Comparison of ENCODE assay signal across 8 cellular contexts in genomic region chr9:19408693-19409405, GRCh38. TPM values are rescaled to one million over a fixed set of nuclear protein-coding genes. Genes with fewer than 3 reads are reported as not detected.
DNase-seq lines count a peak whose midpoint lies in the region; ATAC-seq, FAIRE-seq and TF ChIP-seq lines count a peak whose summit lies in the region.

Gene ACER2, plus strand, starts transcription at chr9:19409009. Its CDS starts 76 bp downstream, at chr9:19409085.

- H3K9me3 Mint-ChIP-seq in activated CD4-positive, alpha-beta T cell treated with anti-CD3 and anti-CD28 coated beads, Interleukin-2, amount 10 ng/mL, durations not matched to agents 7 days and 5 days = no peaks in the 10 kb centered on the region

- peak within 1 kb of the TSS; percentile 82 to 87 for H3K4me3 ChIP-seq in left lung

- no peaks in the 10 kb centered on the region for H3K36me3 Mint-ChIP-seq in activated CD4-positive, alpha-beta T cell treated with anti-CD3 and anti-CD28 coated beads, Interleukin-2, amount 10 ng/mL, durations not matched to agents 7 days and 5 days (ENCODE audit: low read depth)

- CTCF ChIA-PET in activated CD4-positive, alpha-beta T cell treated with anti-CD3 and anti-CD28 coated beads, Interleukin-2, amount 10 ng/mL, durations not matched to agents 7 days and 5 days (lab: Charles Lee) = interaction anchor here (0.7 kb wide), 1 partner anchor 342 kb away, joined by 4 read pairs; no protein-coding TSS in a partner anchor

- peak within 1 kb of the TSS; percentile 79 for H3K27ac Mint-ChIP-seq in activated CD4-positive, alpha-beta T cell treated with anti-CD3 and anti-CD28 coated beads, Interleukin-2, amount 10 ng/mL, durations not matched to agents 7 days and 5 days

- peak within 1 kb of the TSS; percentile 85 for H3K4me3 Mint-ChIP-seq in activated CD4-positive, alpha-beta T cell treated with anti-CD3 and anti-CD28 coated beads, Interleukin-2, amount 10 ng/mL, durations not matched to agents 7 days and 5 days

- no peaks in the 10 kb centered on the region for H3K27me3 ChIP-seq in left lung

- ATAC-seq in HG03442 (IDR thresholded peaks at IDR 0.05; ENCODE audit: unreplicated experiment) (peak; percentile 90), left lung (peak; percentile 99)

- POLR2A ChIA-PET in activated CD4-positive, alpha-beta T cell treated with anti-CD3 and anti-CD28 coated beads, Interleukin-2, amount 10 ng/mL, durations not matched to agents 7 days and 5 days (lab: Charles Lee) = interaction anchor here (0.6 kb wide), 1 partner anchor 49 kb away, joined by 7 read pairs; no protein-coding TSS in a partner anchor

- peaks cover 2% of the 10 kb centered on the region for H3K27me3 Mint-ChIP-seq in activated CD4-positive, alpha-beta T cell treated with anti-CD3 and anti-CD28 coated beads, Interleukin-2, amount 10 ng/mL, durations not matched to agents 7 days and 5 days

- no peaks in the 10 kb centered on the region for H3K36me3 ChIP-seq in left lung

- peak; percentile 93 for FAIRE-seq in GM19239 (lab: Jason Lieb, UNC)

- TF ChIP-seq CTCF in left lung (IDR thresholded peaks at IDR 0.05) = no peak

- intact Hi-C loops in left lung (cut with DNase I) = no loop called here

- peak; percentile 18 to 91 (median 80) for DNase-seq in C1 segment of cervical spinal cord (lab: John Stamatoyannopoulos, UW)
- peak; percentile 82 for DNase-seq in GM19239 (ENCODE audit: insufficient read length, low spot score)
- peak; percentile 82 to 93 for DNase-seq in NCI-H524 (lab: John Stamatoyannopoulos, UW)
- peak; percentile 94 for DNase-seq in activated CD4-positive, alpha-beta T cell treated with anti-CD3 and anti-CD28 coated beads, Interleukin-2, amount 10 ng/mL, durations not matched to agents 7 days and 5 days
- peak; percentile 53 for DNase-seq in dedifferentiated amniotic fluid mesenchymal stem cell (ENCODE audit: extremely low spot score)
- DNase-seq in left lung = peak; percentile 95 to 98
- DNase-seq in stimulated activated CD4-positive, alpha-beta T cell treated with anti-CD3 and anti-CD28 coated beads, Interleukin-2, amount 100 ng/mL, for 4 hours (ENCODE audit: low read depth) = peak; percentile 93

- peaks cover 19% of the 10 kb centered on the region for H3K4me1 Mint-ChIP-seq in activated CD4-positive, alpha-beta T cell treated with anti-CD3 and anti-CD28 coated beads, Interleukin-2, amount 10 ng/mL, durations not matched to agents 7 days and 5 days

- peaks cover 0 to under 1% of the 10 kb centered on the region in 2 donors for H3K9me3 ChIP-seq in left lung

- peaks cover 0 to 14% of the 10 kb centered on the region in 2 donors for H3K4me1 ChIP-seq in left lung

- H3K27ac ChIP-seq in left lung = peak within 1 kb of the TSS; percentile 72 to 80

RNA-seq across cellular contexts. Expression of gene ACER2, which starts in this region (rescaled TPM):
- 1 to 10 TPM; 3.3 to 3.6 TPM for total RNA-seq in activated CD4-positive, alpha-beta T cell treated with anti-CD3 and anti-CD28 coated beads, Interleukin-2, amount 10 ng/mL, durations not matched to agents 7 days and 5 days
- total RNA-seq in left lung = 1 to 10 TPM; 3.5 to 8.1 TPM

Comparison
In these comparisons a context has a peak if more than half of its experiments do, and no peak if none do; other contexts are left out.
1. Peak in every context shown above with its lines: DNase-seq, ATAC-seq, H3K4me3 ChIP-seq and H3K27ac ChIP-seq.